15 cellular contexts compared by ENCODE assay signal in the genomic region with DNA sequence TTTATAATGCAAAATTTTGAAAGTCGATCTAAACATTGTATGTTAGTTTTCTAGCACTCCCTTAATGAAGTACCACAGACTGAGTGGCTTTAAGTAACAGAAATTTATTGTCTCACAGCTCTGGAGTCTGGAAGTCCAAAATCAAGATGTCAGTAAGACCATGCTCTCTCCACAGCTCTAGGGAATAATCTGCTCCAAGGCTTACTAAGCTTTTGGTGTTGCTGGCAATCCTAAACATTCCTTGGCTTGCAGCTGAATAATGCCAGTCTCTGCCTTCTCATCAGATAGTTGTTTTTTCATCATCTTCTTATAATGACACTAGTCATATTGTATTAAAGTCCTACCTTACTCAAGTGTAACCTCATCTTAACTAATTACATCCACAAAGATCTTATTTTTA.
"Had no signal": no experiment of that assay in that cellular context is flagged by ENCODE, and none has a peak within 500 bp of the region (broad histone marks: within the 10 kb centered on the region; RNA-seq: fewer than 3 reads in every experiment).

No MANE protein-coding gene starts in this region.

- H3K36me3 Mint-ChIP-seq: activated naive CD8-positive, alpha-beta T cell had no signal

- H3K27ac Mint-ChIP-seq: activated naive CD8-positive, alpha-beta T cell; effector memory CD8-positive, alpha-beta T cell had no signal

- ATAC-seq: activated T-cell treated with anti-CD3 and anti-CD28 coated beads, Interleukin-2, amount 50 U/mL, for 4 hours; effector memory CD8-positive, alpha-beta T cell; gastroesophageal sphincter; pancreas had no signal

- H3K36me3 ChIP-seq: gastroesophageal sphincter, left ventricle myocardium inferior, pancreas, thyroid gland, uterus had no signal

- H3K4me1 ChIP-seq: gastroesophageal sphincter, left ventricle myocardium inferior, pancreas, thyroid gland, uterus had no signal

- H3K27ac ChIP-seq: coronary artery, gastroesophageal sphincter, left ventricle myocardium inferior, pancreas, skin epidermis, thyroid gland, uterus had no signal

- H3K9me3 ChIP-seq: gastroesophageal sphincter, left ventricle myocardium inferior, pancreas, thyroid gland, uterus had no signal

- DNase-seq: activated CD4-positive, alpha-beta T cell treated with anti-CD3 and anti-CD28 coated beads, Interleukin-2, amount 50 U/mL, for 4 hours; activated CD4-positive, CD25-positive, alpha-beta regulatory T cell treated with anti-CD3 and anti-CD28 coated beads, Interleukin-2, amount 50 U/mL, for 72 hours; activated effector memory CD4-positive, alpha-beta T cell treated with anti-CD3 and anti-CD28 coated beads, Interleukin-2, amount 50 U/mL, for 16 hours; activated T-cell treated with anti-CD3 and anti-CD28 coated beads, Interleukin-2, amount 50 U/mL, for 4 hours; anterior cingulate cortex; effector memory CD8-positive, alpha-beta T cell; kidney; left ventricle myocardium inferior; pancreas; thyroid gland; uterus had no signal

- H3K27me3 Mint-ChIP-seq: activated naive CD8-positive, alpha-beta T cell; effector memory CD8-positive, alpha-beta T cell had no signal

- H3K4me3 Mint-ChIP-seq: activated naive CD8-positive, alpha-beta T cell; activated T-cell treated with anti-CD3 and anti-CD28 coated beads, Interleukin-2, amount 50 U/mL, for 4 hours; effector memory CD8-positive, alpha-beta T cell had no signal

- H3K27me3 ChIP-seq: gastroesophageal sphincter, pancreas, thyroid gland, uterus had no signal

- H3K4me3 ChIP-seq: coronary artery, gastroesophageal sphincter, left ventricle myocardium inferior, pancreas, skin epidermis, thyroid gland, uterus had no signal
